Comparison of ENCODE assay signal across 9 cellular contexts in genomic region chr4:182142146-182143085, GRCh38.
A peak's percentile ranks its signal among the peaks of the same experiment; 100 is the strongest.
DNase-seq lines count a peak whose midpoint lies in the region; ATAC-seq, FAIRE-seq and TF ChIP-seq lines count a peak whose summit lies in the region.
"Had no signal": no experiment of that assay in that cellular context is flagged by ENCODE, and none has a peak within 500 bp of the region (broad histone marks: within the 10 kb centered on the region; RNA-seq: fewer than 3 reads in every experiment).

No MANE protein-coding gene starts in this region.

- H3K9me3 ChIP-seq in Karpas-422 (ENCODE audit: low read length) (no peaks in the 10 kb centered on the region), SJCRH30 (replicated peaks) (no peaks in the 10 kb centered on the region)

- TF ChIP-seq CTCF in BJ (IDR thresholded peaks at IDR 0.05; ENCODE audit: insufficient read depth, low read depth, low read length) (no peak; the same call in 1 of the 2 replicates), osteocyte (IDR thresholded peaks at IDR 0.05) (no peak)

- peaks cover 1% of the 10 kb centered on the region for H3K27me3 ChIP-seq in BJ (ENCODE audit: control insufficient read depth, insufficient read depth, low read length)
- H3K27me3 ChIP-seq in Karpas-422 (ENCODE audit: low read length) = no peaks in the 10 kb centered on the region
- H3K27me3 ChIP-seq in SJCRH30 = no peaks in the 10 kb centered on the region

- peak overlapping the region; percentile 92 for H3K4me3 Mint-ChIP-seq in osteocyte (ENCODE audit: unreplicated experiment)

- H2AFZ ChIP-seq in Karpas-422 (ENCODE audit: low read length) = no peak overlapping the region

- no peak overlapping the region for H3K4me2 ChIP-seq in Karpas-422 (ENCODE audit: low read depth, low read length, poor library complexity, severe bottlenecking)

- no peaks in the 10 kb centered on the region for H3K27me3 Mint-ChIP-seq in osteocyte (ENCODE audit: unreplicated experiment)

- peaks cover 29% of the 10 kb centered on the region for H3K4me1 Mint-ChIP-seq in osteocyte (ENCODE audit: unreplicated experiment)

- H3K9ac ChIP-seq in Karpas-422 (ENCODE audit: low read length) = no peak overlapping the region

- POLR2A ChIA-PET in BJ (lab: Charles Lee) = interaction anchor here (0.7 kb wide), 1 partner anchor 87 kb away, joined by 5 read pairs; no protein-coding TSS in a partner anchor

- CTCF ChIA-PET in BJ (lab: Yijun Ruan, JAX) = interaction anchor here (0.6 to 0.9 kb wide), 2 partner anchors 143 to 245 kb away, joined by 3 read pairs; no protein-coding TSS in a partner anchor

- no peak overlapping the region for H3K27ac ChIP-seq in Karpas-422 (ENCODE audit: low read length)
- H3K27ac ChIP-seq in SJCRH30 = no peak overlapping the region

- no peaks in the 10 kb centered on the region for H3K9me2 ChIP-seq in Karpas-422 (replicated peaks; ENCODE audit: insufficient read depth, low read length)

- H3K36me3 ChIP-seq in BJ (ENCODE audit: control insufficient read depth, insufficient read depth, low read length) (no peaks in the 10 kb centered on the region), Karpas-422 (ENCODE audit: insufficient read depth, low read length) (no peaks in the 10 kb centered on the region), SJCRH30 (no peaks in the 10 kb centered on the region)

- H3K27ac Mint-ChIP-seq in osteocyte (ENCODE audit: unreplicated experiment) = peak overlapping the region; percentile 97

- no peak for FAIRE-seq in RCC 7860 (lab: Jason Lieb, UNC)
- FAIRE-seq: colon had no signal

- no peaks in the 10 kb centered on the region for H3K9me3 Mint-ChIP-seq in osteocyte (ENCODE audit: unreplicated experiment)

- H3K4me3 ChIP-seq in BJ (ENCODE audit: low read depth, low read length) = peak overlapping the region; percentile 81
- H3K4me3 ChIP-seq in Karpas-422 (ENCODE audit: low read length) = no peak overlapping the region
- no peak overlapping the region for H3K4me3 ChIP-seq in SJCRH30

- no peaks in the 10 kb centered on the region for H3K79me2 ChIP-seq in Karpas-422 (ENCODE audit: low read length)

- no peaks in the 10 kb centered on the region for H3K36me3 Mint-ChIP-seq in osteocyte (ENCODE audit: unreplicated experiment)

- H3K4me1 ChIP-seq in Karpas-422 (ENCODE audit: low read length) = no peaks in the 10 kb centered on the region
- peaks cover 9% of the 10 kb centered on the region; the same call in 1 of the 2 replicates for H3K4me1 ChIP-seq in SJCRH30

- no peak for DNase-seq in BJ (ENCODE audit: low read depth)
- DNase-seq in RCC 7860 (ENCODE audit: low spot score) = peak; percentile 12
- DNase-seq in fibroblast of the conjunctiva (ENCODE audit: low read depth) = peak; percentile 10
- no peak for DNase-seq in osteocyte (ENCODE audit: extremely low spot score, unreplicated experiment)
- DNase-seq in NCI-H2107 treated with DMSO at 0.1 percent for 48 hours (lab: John Stamatoyannopoulos, UW; ENCODE audit: unreplicated experiment) = no peak
- no peak for DNase-seq in Karpas-422
- DNase-seq in SJCRH30 = no peak

- ATAC-seq in GM18868 (IDR thresholded peaks at IDR 0.05; ENCODE audit: unreplicated experiment) = no peak

- H4K20me1 ChIP-seq in Karpas-422 (ENCODE audit: insufficient read depth, low read depth, low read length) = no peaks in the 10 kb centered on the region

Comparison
In these comparisons a context has a peak if more than half of its experiments do, and no peak if none do; other contexts are left out.
1. DNase-seq: peak in RCC 7860 (single experiment) and fibroblast of the conjunctiva (single experiment); none in BJ (single experiment), osteocyte (single experiment), NCI-H2107 treated with DMSO at 0.1 percent for 48 hours (single experiment), Karpas-422 (single experiment) and SJCRH30 (0 of 2).